ENCODE assay signal across 1 cellular context in the genomic region with DNA sequence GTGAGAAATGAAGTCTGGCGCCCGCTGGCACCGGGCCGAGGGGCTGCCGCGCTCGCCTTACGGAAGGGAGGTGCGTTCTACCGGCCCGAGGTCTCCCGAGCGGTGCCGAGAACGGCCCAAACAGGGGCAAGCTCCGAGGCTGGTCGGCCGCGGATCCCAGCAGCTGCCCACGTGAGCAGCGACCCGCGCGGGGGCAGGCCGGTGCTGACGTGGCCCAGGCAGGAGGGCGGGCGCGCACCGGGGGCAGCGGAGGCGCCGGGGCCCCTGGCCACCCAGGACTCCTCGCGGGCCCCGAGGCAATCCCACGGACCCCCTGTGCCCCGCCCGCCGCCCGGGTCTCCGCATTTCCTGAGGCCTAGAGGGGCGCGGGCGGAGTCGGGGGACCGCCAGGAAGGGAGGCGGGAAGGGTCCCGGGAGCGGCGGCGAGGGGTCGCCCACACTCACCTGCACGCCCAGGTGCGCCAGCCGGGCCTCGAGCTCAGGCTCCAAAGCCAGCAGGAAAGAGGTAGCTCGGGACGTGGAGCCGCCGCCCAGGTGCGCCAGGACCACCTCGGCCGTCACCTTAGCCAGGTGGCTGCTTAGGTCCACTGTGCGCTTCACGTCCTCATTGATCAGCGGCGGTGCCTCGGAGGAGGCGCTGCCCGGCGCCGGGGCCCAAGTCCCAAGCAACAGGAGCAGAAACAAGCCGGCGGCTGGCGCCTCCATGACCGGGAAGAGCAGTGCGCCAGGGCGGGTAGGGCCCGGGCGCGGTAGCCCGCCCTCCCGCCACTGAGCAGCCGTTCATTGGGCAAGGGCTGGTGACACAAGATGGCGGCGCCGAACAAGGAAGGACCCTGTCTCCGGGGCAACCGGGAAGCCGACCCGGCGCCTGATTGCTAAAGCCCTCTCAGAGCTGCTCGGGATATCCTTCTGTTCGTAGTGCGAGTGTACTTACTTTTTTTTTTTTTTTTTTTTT.
A peak's percentile ranks its signal among the peaks of the same experiment; 100 is the strongest.
TF ChIP-seq lines count a peak whose summit lies in the region.

A gene (minus strand): TSS at position 723 of the 955 bp plus-strand sequence. CDS start 18 bp downstream, at position 705.

TF ChIP-seq in HepG2, 621 proteins besides CTCF, POLR2A, EP300 and RAD21 (continued from another document and continues in another):
- TF ChIP-seq, protein P1, sequence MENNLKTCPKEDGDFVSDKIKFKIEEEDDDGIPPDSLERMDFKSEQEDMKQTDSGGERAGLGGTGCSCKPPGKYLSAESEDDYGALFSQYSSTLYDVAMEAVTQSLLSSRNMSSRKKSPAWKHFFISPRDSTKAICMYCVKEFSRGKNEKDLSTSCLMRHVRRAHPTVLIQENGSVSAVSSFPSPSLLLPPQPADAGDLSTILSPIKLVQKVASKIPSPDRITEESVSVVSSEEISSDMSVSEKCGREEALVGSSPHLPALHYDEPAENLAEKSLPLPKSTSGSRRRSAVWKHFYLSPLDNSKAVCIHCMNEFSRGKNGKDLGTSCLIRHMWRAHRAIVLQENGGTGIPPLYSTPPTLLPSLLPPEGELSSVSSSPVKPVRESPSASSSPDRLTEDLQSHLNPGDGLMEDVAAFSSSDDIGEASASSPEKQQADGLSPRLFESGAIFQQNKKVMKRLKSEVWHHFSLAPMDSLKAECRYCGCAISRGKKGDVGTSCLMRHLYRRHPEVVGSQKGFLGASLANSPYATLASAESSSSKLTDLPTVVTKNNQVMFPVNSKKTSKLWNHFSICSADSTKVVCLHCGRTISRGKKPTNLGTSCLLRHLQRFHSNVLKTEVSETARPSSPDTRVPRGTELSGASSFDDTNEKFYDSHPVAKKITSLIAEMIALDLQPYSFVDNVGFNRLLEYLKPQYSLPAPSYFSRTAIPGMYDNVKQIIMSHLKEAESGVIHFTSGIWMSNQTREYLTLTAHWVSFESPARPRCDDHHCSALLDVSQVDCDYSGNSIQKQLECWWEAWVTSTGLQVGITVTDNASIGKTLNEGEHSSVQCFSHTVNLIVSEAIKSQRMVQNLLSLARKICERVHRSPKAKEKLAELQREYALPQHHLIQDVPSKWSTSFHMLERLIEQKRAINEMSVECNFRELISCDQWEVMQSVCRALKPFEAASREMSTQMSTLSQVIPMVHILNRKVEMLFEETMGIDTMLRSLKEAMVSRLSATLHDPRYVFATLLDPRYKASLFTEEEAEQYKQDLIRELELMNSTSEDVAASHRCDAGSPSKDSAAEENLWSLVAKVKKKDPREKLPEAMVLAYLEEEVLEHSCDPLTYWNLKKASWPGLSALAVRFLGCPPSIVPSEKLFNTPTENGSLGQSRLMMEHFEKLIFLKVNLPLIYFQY (CRISPR knock-in tag; IDR thresholded peaks at IDR 0.05; ENCODE audit: borderline replicate concordance) = peak; percentile 68; the same call in 1 of the 2 replicates
- 0 out of 2 replicates have a peak, but pooled peaks have one; percentile 38 for TF ChIP-seq ZNF138 (CRISPR knock-in tag; IDR thresholded peaks at IDR 0.05; ENCODE audit: low read depth)
- TF ChIP-seq, protein P2, sequence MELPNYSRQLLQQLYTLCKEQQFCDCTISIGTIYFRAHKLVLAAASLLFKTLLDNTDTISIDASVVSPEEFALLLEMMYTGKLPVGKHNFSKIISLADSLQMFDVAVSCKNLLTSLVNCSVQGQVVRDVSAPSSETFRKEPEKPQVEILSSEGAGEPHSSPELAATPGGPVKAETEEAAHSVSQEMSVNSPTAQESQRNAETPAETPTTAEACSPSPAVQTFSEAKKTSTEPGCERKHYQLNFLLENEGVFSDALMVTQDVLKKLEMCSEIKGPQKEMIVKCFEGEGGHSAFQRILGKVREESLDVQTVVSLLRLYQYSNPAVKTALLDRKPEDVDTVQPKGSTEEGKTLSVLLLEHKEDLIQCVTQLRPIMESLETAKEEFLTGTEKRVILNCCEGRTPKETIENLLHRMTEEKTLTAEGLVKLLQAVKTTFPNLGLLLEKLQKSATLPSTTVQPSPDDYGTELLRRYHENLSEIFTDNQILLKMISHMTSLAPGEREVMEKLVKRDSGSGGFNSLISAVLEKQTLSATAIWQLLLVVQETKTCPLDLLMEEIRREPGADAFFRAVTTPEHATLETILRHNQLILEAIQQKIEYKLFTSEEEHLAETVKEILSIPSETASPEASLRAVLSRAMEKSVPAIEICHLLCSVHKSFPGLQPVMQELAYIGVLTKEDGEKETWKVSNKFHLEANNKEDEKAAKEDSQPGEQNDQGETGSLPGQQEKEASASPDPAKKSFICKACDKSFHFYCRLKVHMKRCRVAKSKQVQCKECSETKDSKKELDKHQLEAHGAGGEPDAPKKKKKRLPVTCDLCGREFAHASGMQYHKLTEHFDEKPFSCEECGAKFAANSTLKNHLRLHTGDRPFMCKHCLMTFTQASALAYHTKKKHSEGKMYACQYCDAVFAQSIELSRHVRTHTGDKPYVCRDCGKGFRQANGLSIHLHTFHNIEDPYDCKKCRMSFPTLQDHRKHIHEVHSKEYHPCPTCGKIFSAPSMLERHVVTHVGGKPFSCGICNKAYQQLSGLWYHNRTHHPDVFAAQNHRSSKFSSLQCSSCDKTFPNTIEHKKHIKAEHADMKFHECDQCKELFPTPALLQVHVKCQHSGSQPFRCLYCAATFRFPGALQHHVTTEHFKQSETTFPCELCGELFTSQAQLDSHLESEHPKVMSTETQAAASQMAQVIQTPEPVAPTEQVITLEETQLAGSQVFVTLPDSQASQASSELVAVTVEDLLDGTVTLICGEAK (IDR thresholded peaks at IDR 0.05) = no peak
- TF ChIP-seq, protein P2 (CRISPR knock-in tag; IDR thresholded peaks at IDR 0.05) = 0 out of 2 replicates have a peak, but pooled peaks have one; percentile 40
- TF ChIP-seq MEF2D (CRISPR knock-in tag; IDR thresholded peaks at IDR 0.05) = 0 out of 2 replicates have a peak, but pooled peaks have one; percentile 54
- TF ChIP-seq SATB2 (CRISPR knock-in tag; IDR thresholded peaks at IDR 0.05) = no peak
- no peak for TF ChIP-seq ESRRA (CRISPR knock-in tag; IDR thresholded peaks at IDR 0.05; ENCODE audit: low read depth)
- peak; percentile 39; the same call in 1 of the 2 replicates for TF ChIP-seq NR2C2 (CRISPR knock-in tag; IDR thresholded peaks at IDR 0.05; ENCODE audit: borderline replicate concordance)
- peak; percentile 73; the same call in 1 of the 2 replicates for TF ChIP-seq ZNF709 (CRISPR knock-in tag; IDR thresholded peaks at IDR 0.05)
- TF ChIP-seq HOXD1 (CRISPR knock-in tag; IDR thresholded peaks at IDR 0.05) = peak; percentile 75
- peak; percentile 39; the same call in 1 of the 2 replicates for TF ChIP-seq ZNF263 (CRISPR knock-in tag; IDR thresholded peaks at IDR 0.05)
- TF ChIP-seq, protein P3, sequence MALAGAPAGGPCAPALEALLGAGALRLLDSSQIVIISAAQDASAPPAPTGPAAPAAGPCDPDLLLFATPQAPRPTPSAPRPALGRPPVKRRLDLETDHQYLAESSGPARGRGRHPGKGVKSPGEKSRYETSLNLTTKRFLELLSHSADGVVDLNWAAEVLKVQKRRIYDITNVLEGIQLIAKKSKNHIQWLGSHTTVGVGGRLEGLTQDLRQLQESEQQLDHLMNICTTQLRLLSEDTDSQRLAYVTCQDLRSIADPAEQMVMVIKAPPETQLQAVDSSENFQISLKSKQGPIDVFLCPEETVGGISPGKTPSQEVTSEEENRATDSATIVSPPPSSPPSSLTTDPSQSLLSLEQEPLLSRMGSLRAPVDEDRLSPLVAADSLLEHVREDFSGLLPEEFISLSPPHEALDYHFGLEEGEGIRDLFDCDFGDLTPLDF (CRISPR knock-in tag; IDR thresholded peaks at IDR 0.05) = no peak; the same call in none of the 2 replicates
- TF ChIP-seq U2AF2 (IDR thresholded peaks at IDR 0.05; ENCODE audit: low read depth, low read length) = no peak
- TF ChIP-seq MAF1 (CRISPR knock-in tag; IDR thresholded peaks at IDR 0.05; ENCODE audit: borderline replicate concordance) = peak; percentile 72
- TF ChIP-seq, protein P4, sequence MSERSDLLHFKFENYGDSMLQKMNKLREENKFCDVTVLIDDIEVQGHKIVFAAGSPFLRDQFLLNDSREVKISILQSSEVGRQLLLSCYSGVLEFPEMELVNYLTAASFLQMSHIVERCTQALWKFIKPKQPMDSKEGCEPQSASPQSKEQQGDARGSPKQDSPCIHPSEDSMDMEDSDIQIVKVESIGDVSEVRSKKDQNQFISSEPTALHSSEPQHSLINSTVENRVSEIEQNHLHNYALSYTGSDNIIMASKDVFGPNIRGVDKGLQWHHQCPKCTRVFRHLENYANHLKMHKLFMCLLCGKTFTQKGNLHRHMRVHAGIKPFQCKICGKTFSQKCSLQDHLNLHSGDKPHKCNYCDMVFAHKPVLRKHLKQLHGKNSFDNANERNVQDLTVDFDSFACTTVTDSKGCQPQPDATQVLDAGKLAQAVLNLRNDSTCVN (CRISPR knock-in tag; IDR thresholded peaks at IDR 0.05; ENCODE audit: borderline replicate concordance) = peak; percentile 60
- TF ChIP-seq, protein P5, sequence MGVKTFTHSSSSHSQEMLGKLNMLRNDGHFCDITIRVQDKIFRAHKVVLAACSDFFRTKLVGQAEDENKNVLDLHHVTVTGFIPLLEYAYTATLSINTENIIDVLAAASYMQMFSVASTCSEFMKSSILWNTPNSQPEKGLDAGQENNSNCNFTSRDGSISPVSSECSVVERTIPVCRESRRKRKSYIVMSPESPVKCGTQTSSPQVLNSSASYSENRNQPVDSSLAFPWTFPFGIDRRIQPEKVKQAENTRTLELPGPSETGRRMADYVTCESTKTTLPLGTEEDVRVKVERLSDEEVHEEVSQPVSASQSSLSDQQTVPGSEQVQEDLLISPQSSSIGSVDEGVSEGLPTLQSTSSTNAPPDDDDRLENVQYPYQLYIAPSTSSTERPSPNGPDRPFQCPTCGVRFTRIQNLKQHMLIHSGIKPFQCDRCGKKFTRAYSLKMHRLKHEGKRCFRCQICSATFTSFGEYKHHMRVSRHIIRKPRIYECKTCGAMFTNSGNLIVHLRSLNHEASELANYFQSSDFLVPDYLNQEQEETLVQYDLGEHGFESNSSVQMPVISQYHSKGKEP (CRISPR knock-in tag; IDR thresholded peaks at IDR 0.05) = peak; percentile 81
- 0 out of 2 replicates have a peak, but pooled peaks have one; percentile 45 for TF ChIP-seq REPIN1 (CRISPR knock-in tag; IDR thresholded peaks at IDR 0.05; ENCODE audit: borderline replicate concordance, low read depth)
- TF ChIP-seq, protein P6, sequence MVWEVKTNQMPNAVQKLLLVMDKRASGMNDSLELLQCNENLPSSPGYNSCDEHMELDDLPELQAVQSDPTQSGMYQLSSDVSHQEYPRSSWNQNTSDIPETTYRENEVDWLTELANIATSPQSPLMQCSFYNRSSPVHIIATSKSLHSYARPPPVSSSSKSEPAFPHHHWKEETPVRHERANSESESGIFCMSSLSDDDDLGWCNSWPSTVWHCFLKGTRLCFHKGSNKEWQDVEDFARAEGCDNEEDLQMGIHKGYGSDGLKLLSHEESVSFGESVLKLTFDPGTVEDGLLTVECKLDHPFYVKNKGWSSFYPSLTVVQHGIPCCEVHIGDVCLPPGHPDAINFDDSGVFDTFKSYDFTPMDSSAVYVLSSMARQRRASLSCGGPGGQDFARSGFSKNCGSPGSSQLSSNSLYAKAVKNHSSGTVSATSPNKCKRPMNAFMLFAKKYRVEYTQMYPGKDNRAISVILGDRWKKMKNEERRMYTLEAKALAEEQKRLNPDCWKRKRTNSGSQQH (CRISPR knock-in tag; IDR thresholded peaks at IDR 0.05; ENCODE audit: low read depth) = peak; percentile 26
- TF ChIP-seq ZFY (CRISPR knock-in tag; IDR thresholded peaks at IDR 0.05) = peak; percentile 93
- TF ChIP-seq, protein P7, sequence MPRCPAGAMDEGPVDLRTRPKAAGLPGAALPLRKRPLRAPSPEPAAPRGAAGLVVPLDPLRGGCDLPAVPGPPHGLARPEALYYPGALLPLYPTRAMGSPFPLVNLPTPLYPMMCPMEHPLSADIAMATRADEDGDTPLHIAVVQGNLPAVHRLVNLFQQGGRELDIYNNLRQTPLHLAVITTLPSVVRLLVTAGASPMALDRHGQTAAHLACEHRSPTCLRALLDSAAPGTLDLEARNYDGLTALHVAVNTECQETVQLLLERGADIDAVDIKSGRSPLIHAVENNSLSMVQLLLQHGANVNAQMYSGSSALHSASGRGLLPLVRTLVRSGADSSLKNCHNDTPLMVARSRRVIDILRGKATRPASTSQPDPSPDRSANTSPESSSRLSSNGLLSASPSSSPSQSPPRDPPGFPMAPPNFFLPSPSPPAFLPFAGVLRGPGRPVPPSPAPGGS (CRISPR knock-in tag; IDR thresholded peaks at IDR 0.05) = peak; percentile 60; the same call in 1 of the 2 replicates
- no peak for TF ChIP-seq NFE2 (CRISPR knock-in tag; IDR thresholded peaks at IDR 0.05)
- TF ChIP-seq ZBTB42 (CRISPR knock-in tag; IDR thresholded peaks at IDR 0.05) = 0 out of 2 replicates have a peak, but pooled peaks have one; percentile 53
- TF ChIP-seq ZZZ3 (CRISPR knock-in tag; IDR thresholded peaks at IDR 0.05; ENCODE audit: borderline replicate concordance) = no peak
- peak; percentile 79; the same call in 1 of the 2 replicates for TF ChIP-seq ZNF619 (CRISPR knock-in tag; IDR thresholded peaks at IDR 0.05)
- TF ChIP-seq ZNF350 (CRISPR knock-in tag; IDR thresholded peaks at IDR 0.05; ENCODE audit: borderline replicate concordance, low read depth) = peak; percentile 81; the same call in 1 of the 2 replicates
- no peak for TF ChIP-seq CHD4 (IDR thresholded peaks at IDR 0.05; ENCODE audit: borderline replicate concordance, low read length)
- 0 out of 2 replicates have a peak, but pooled peaks have one; percentile 39 for TF ChIP-seq REL (CRISPR knock-in tag; conservative IDR thresholded peaks at IDR 0.05)
- 0 out of 2 replicates have a peak, but pooled peaks have one; percentile 26 for TF ChIP-seq ZNF564 (CRISPR knock-in tag; IDR thresholded peaks at IDR 0.05)
- TF ChIP-seq ARNT2 (CRISPR knock-in tag; IDR thresholded peaks at IDR 0.05; ENCODE audit: low read depth) = peak; percentile 26; the same call in 1 of the 2 replicates
- peak; percentile 69 for TF ChIP-seq MYC (CRISPR knock-in tag; IDR thresholded peaks at IDR 0.05; ENCODE audit: borderline replicate concordance)
- TF ChIP-seq ZNF660 (CRISPR knock-in tag; IDR thresholded peaks at IDR 0.05; ENCODE audit: borderline replicate concordance, low read depth) = no peak
